1 cellular context compared by ENCODE assay signal in genomic region chr19:12983091-12983490, GRCh38.
TF ChIP-seq lines count a peak whose summit lies in the region.

No MANE protein-coding gene starts in this region.

TF ChIP-seq in K562, 482 proteins besides CTCF, POLR2A, EP300 and RAD21:
- TF ChIP-seq ETV5 (CRISPR knock-in tag; IDR thresholded peaks at IDR 0.05; ENCODE audit: low read depth): no peak
- TF ChIP-seq, protein P1, sequence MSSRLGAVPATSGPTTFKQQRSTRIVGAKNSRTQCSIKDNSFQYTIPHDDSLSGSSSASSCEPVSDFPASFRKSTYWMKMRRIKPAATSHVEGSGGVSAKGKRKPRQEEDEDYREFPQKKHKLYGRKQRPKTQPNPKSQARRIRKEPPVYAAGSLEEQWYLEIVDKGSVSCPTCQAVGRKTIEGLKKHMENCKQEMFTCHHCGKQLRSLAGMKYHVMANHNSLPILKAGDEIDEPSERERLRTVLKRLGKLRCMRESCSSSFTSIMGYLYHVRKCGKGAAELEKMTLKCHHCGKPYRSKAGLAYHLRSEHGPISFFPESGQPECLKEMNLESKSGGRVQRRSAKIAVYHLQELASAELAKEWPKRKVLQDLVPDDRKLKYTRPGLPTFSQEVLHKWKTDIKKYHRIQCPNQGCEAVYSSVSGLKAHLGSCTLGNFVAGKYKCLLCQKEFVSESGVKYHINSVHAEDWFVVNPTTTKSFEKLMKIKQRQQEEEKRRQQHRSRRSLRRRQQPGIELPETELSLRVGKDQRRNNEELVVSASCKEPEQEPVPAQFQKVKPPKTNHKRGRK (tag; IDR thresholded peaks at IDR 0.05): peak; percentile 87
- 0 out of 2 replicates have a peak, but pooled peaks have one; percentile 0 for TF ChIP-seq EP400 (IDR thresholded peaks at IDR 0.05)
- TF ChIP-seq CEBPG (CRISPR knock-in tag; IDR thresholded peaks at IDR 0.05): no peak
- peak in 1 of 2 experiments; percentile 20; a peak in 1 of 4 replicates for TF ChIP-seq CEBPG (tag; conservative IDR thresholded peaks at IDR 0.05 in 1 of 2, IDR thresholded peaks at IDR 0.05 in 1 of 2)
- TF ChIP-seq MEF2A (IDR thresholded peaks at IDR 0.05; ENCODE audit: control insufficient read depth, low read depth, low read length): no peak
